Comparison of ENCODE assay signal across 31 cellular contexts in the genomic region with DNA sequence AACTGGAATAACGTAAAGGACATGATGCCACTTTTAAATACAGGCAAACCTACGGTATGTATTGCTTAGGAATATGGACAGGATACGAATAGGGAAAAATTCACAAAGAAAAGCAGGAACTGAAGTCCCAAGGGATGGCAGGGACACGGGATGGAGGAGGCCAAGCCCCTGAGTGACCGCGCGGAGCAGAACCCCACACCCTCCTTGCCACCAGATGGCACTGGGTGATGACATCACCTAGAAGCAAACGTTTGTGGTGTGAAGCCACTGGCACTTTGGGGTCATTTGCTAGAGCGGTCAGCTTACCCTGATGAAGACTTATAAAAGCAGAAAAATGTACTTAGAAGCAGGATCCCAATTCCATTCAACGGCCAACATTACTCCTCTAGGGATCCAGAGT. TPM values are rescaled to one million over a fixed set of nuclear protein-coding genes. Genes with fewer than 3 reads are reported as not detected.
DNase-seq lines count a peak whose midpoint lies in the region; ATAC-seq, FAIRE-seq and TF ChIP-seq lines count a peak whose summit lies in the region.
"Had no signal": no experiment of that assay in that cellular context is flagged by ENCODE, and none has a peak within 500 bp of the region (broad histone marks: within the 10 kb centered on the region; RNA-seq: fewer than 3 reads in every experiment).

No MANE protein-coding gene starts in this region.

- H3K4me2 ChIP-seq in HepG2 (ENCODE audit: low read depth, low read length) (no peak overlapping the region), mesendoderm (ENCODE audit: low read length) (no peak overlapping the region)

- H3K9me3 ChIP-seq in HepG2 (ENCODE audit: low read length), result no peaks in the 10 kb centered on the region
- no peaks in the 10 kb centered on the region for H3K9me3 ChIP-seq in right lobe of liver
- H3K9me3 ChIP-seq in suprapubic skin, result no peaks in the 10 kb centered on the region
- H3K9me3 ChIP-seq in sigmoid colon, result no peaks in the 10 kb centered on the region
- H3K9me3 ChIP-seq: gastroesophageal sphincter, left ventricle myocardium inferior, MG63, Peyer's patch, psoas muscle had no signal

- in situ Hi-C loops in HepG2 (cut with HindIII; ENCODE audit: extremely low pct_ligation_motif_present, low pct_unique_long_range_greater_than_20kb), result no loop called here

- no peak overlapping the region for H2BK120ac ChIP-seq in mesendoderm (ENCODE audit: low read depth, low read length)

- no peaks in the 10 kb centered on the region for H4K20me1 ChIP-seq in HepG2 (ENCODE audit: insufficient read depth, low read length)

- POLR2A ChIA-PET in HepG2 (lab: Yijun Ruan, JAX), result no interaction called here

- BruUV-seq in HepG2 (replicated peaks; lab: Mats Ljungman, UMichigan), result no TSS peak

- intact Hi-C loops in HepG2 (cut with micrococcal nuclease; ENCODE audit: unreplicated experiment), result no loop called here
- intact Hi-C loops in right lobe of liver (cut with DNase I), result no loop called here
- intact Hi-C loops in sigmoid colon (cut with DNase I), result no loop called here

- peaks cover 1% of the 10 kb centered on the region for H3K79me1 ChIP-seq in mesendoderm (ENCODE audit: low read length)

- H3K4ac ChIP-seq in mesendoderm (ENCODE audit: low read depth, low read length), result no peak overlapping the region

- FAIRE-seq in HepG2 (lab: Jason Lieb, UNC), result no peak
- FAIRE-seq: keratinocyte had no signal

- CTCF ChIA-PET in HepG2 (lab: Yijun Ruan, JAX; ENCODE audit: low intra/inter-chr PET ratio, low total read pairs), result no interaction called here

- H3K79me2 ChIP-seq in HepG2 (ENCODE audit: insufficient read depth, low read length), result no peaks in the 10 kb centered on the region
- no peaks in the 10 kb centered on the region for H3K79me2 ChIP-seq in mesendoderm (ENCODE audit: control insufficient read depth, insufficient read depth, low read length)

- H3K4me1 ChIP-seq in HepG2 (ENCODE audit: insufficient read depth, low read length) (no peaks in the 10 kb centered on the region), right lobe of liver (no peaks in the 10 kb centered on the region), mesendoderm (ENCODE audit: control insufficient read depth, low read depth, low read length) (no peaks in the 10 kb centered on the region), suprapubic skin (no peaks in the 10 kb centered on the region), sigmoid colon (no peaks in the 10 kb centered on the region)
- H3K4me1 ChIP-seq: gastroesophageal sphincter, left ventricle myocardium inferior, Peyer's patch, psoas muscle had no signal

- H3K9ac ChIP-seq in HepG2 (ENCODE audit: insufficient read depth, low read depth, low read length) (no peak overlapping the region), mesendoderm (ENCODE audit: low read length) (no peak overlapping the region)

- no peak for TF ChIP-seq POLR2A in HepG2 (IDR thresholded peaks at IDR 0.05; ENCODE audit: insufficient read depth in 1 of 2, low read depth in 2 of 2, low read length in 2 of 2)
- TF ChIP-seq POLR2A in right lobe of liver (IDR thresholded peaks at IDR 0.05), result no peak
- no peak for TF ChIP-seq POLR2A in suprapubic skin (IDR thresholded peaks at IDR 0.05)
- TF ChIP-seq POLR2A in sigmoid colon (IDR thresholded peaks at IDR 0.05), result no peak

- H3K27ac Mint-ChIP-seq in central memory CD8-positive, alpha-beta T cell (ENCODE audit: low read depth), result peak overlapping the region; percentile 70
- H3K27ac Mint-ChIP-seq: activated T-helper 2 cell treated with anti-CD3 and anti-CD28 coated beads, Interferon-gamma antibody, Interleukin-2, Interleukin-4, amounts not matched to agents 10 μg/mL and 5 μg/mL and 100 μg/mL, durations not matched to agents 14 hours and 24 hours and 36 hours; stimulated activated memory B cell treated with anti-CD40 and anti-IgM and Interleukin-4, amounts not matched to agents 10 μg/mL and 1 μg/mL and 100 μg/mL, for 72 hours; type B pancreatic cell had no signal

- H3K27ac ChIP-seq in HepG2 (ENCODE audit: extremely low read length, insufficient read depth, low read length), result no peak overlapping the region
- no peak overlapping the region for H3K27ac ChIP-seq in right lobe of liver
- H3K27ac ChIP-seq in mesendoderm (ENCODE audit: low read depth, low read length), result no peak overlapping the region
- no peak overlapping the region for H3K27ac ChIP-seq in suprapubic skin
- H3K27ac ChIP-seq in sigmoid colon, result no peak overlapping the region
- H3K27ac ChIP-seq: brain microvascular endothelial cell, C4-2B, gastroesophageal sphincter, left ventricle myocardium inferior, Peyer's patch, psoas muscle had no signal

- H4K8ac ChIP-seq in mesendoderm (ENCODE audit: low read depth, low read length), result no peak overlapping the region

- no peak overlapping the region for H2BK5ac ChIP-seq in mesendoderm (ENCODE audit: low read length)

- H3K36me3 ChIP-seq in HepG2 (replicated peaks in 1 of 2; ENCODE audit: control insufficient read depth in 1 of 2, insufficient read depth in 2 of 2, low read length in 2 of 2) (peaks cover 39 to 67% of the 10 kb centered on the region in 2 experiments), right lobe of liver (peaks cover 0 to 47% (median 22%) of the 10 kb centered on the region in 4 donors), mesendoderm (ENCODE audit: control insufficient read depth, insufficient read depth, low read length) (peaks cover 16% of the 10 kb centered on the region), suprapubic skin (peaks cover 98% of the 10 kb centered on the region), sigmoid colon (peaks cover 0 to 95% (median 61%) of the 10 kb centered on the region in 4 donors)

- H3K4me3 ChIP-seq in HepG2 (replicated peaks in 1 of 3; ENCODE audit: insufficient read depth in 1 of 3, low read depth in 2 of 3, low read length in 3 of 3) (no peak overlapping the region), right lobe of liver (no peak overlapping the region), mesendoderm (ENCODE audit: low read length) (no peak overlapping the region), suprapubic skin (no peak overlapping the region), sigmoid colon (no peak overlapping the region)
- H3K4me3 ChIP-seq: gastroesophageal sphincter, left ventricle myocardium inferior, MG63, Peyer's patch, psoas muscle had no signal

- TF ChIP-seq CTCF in HepG2 (CRISPR knock-in tag; IDR thresholded peaks at IDR 0.05) (peak; percentile 26; the same call in 1 of the 2 replicates), right lobe of liver (IDR thresholded peaks at IDR 0.05) (no peak), suprapubic skin (IDR thresholded peaks at IDR 0.05) (no peak), sigmoid colon (IDR thresholded peaks at IDR 0.05) (no peak)

- no peaks in the 10 kb centered on the region for H3K9me3 Mint-ChIP-seq in central memory CD8-positive, alpha-beta T cell
- H3K9me3 Mint-ChIP-seq: activated T-helper 2 cell treated with anti-CD3 and anti-CD28 coated beads, Interferon-gamma antibody, Interleukin-2, Interleukin-4, amounts not matched to agents 10 μg/mL and 5 μg/mL and 100 μg/mL, durations not matched to agents 14 hours and 24 hours and 36 hours; stimulated activated memory B cell treated with anti-CD40 and anti-IgM and Interleukin-4, amounts not matched to agents 10 μg/mL and 1 μg/mL and 100 μg/mL, for 72 hours; type B pancreatic cell had no signal

- ATAC-seq in HepG2 (peak; percentile 51), right lobe of liver (no peak)
- ATAC-seq in central memory CD8-positive, alpha-beta T cell (replicated peaks; ENCODE audit: extremely low read depth, poor library complexity, severe bottlenecking), result no peak
- ATAC-seq: gastroesophageal sphincter; stimulated activated memory B cell treated with anti-CD40 and anti-IgM and Interleukin-4, amounts not matched to agents 10 μg/mL and 1 μg/mL and 100 μg/mL, for 72 hours had no signal

- no peak overlapping the region for H3K23ac ChIP-seq in mesendoderm (ENCODE audit: low read length)

- H3K27me3 Mint-ChIP-seq in central memory CD8-positive, alpha-beta T cell, result no peaks in the 10 kb centered on the region
- H3K27me3 Mint-ChIP-seq: stimulated activated memory B cell treated with anti-CD40 and anti-IgM and Interleukin-4, amounts not matched to agents 10 μg/mL and 1 μg/mL and 100 μg/mL, for 72 hours; type B pancreatic cell had no signal

- TF ChIP-seq RAD21 in HepG2 (CRISPR knock-in tag; IDR thresholded peaks at IDR 0.05), result no peak

- H3K18ac ChIP-seq in mesendoderm (ENCODE audit: low read length), result no peak overlapping the region

- no peak overlapping the region for H2AFZ ChIP-seq in HepG2 (ENCODE audit: low read length)

- no peak overlapping the region for H2AK5ac ChIP-seq in mesendoderm (ENCODE audit: low read length)

- H3K36me3 Mint-ChIP-seq in central memory CD8-positive, alpha-beta T cell (ENCODE audit: insufficient read depth), result peaks cover 47% of the 10 kb centered on the region

- no peak for TF ChIP-seq EP300 in HepG2 (IDR thresholded peaks at IDR 0.05; ENCODE audit: low read depth in 2 of 2, low read length in 2 of 2)
- TF ChIP-seq EP300 in HepG2 (CRISPR knock-in tag; IDR thresholded peaks at IDR 0.05; ENCODE audit: borderline replicate concordance), result no peak
- no peak for TF ChIP-seq EP300 in suprapubic skin (IDR thresholded peaks at IDR 0.05)
- no peak for TF ChIP-seq EP300 in sigmoid colon (IDR thresholded peaks at IDR 0.05)

- no peak overlapping the region for H2BK15ac ChIP-seq in mesendoderm (replicated peaks; ENCODE audit: low read depth)

- no peak overlapping the region for H3K4me3 Mint-ChIP-seq in central memory CD8-positive, alpha-beta T cell
- H3K4me3 Mint-ChIP-seq: stimulated activated memory B cell treated with anti-CD40 and anti-IgM and Interleukin-4, amounts not matched to agents 10 μg/mL and 1 μg/mL and 100 μg/mL, for 72 hours; type B pancreatic cell had no signal

- H4K5ac ChIP-seq in mesendoderm (ENCODE audit: low read length), result no peak overlapping the region

- DNase-seq in HepG2 (ENCODE audit: low spot score), result no peak
- DNase-seq in right lobe of liver, result no peak
- DNase-seq in central memory CD8-positive, alpha-beta T cell (ENCODE audit: low spot score in 2 of 2), result no peak
- DNase-seq in mesendoderm, result peak; percentile 12
- DNase-seq in suprapubic skin (ENCODE audit: low spot score in 2 of 2), result no peak
- DNase-seq in SHP77 treated with DMSO at 0.1 percent for 48 hours (lab: John Stamatoyannopoulos, UW), result no peak
- no peak for DNase-seq in sigmoid colon
- no peak for DNase-seq in retina
- DNase-seq: 8988T; activated CD4-positive, alpha-beta T cell treated with anti-CD3 and anti-CD28 coated beads for 4 hours; activated naive CD4-positive, alpha-beta T cell treated with anti-CD3 and anti-CD28 coated beads, Interleukin-2, amount 50 U/mL, for 16 hours; activated T-cell treated with anti-CD3 and anti-CD28 coated beads for 4 hours; brain microvascular endothelial cell; DMS79 treated with DMSO at 0.1 percent for 48 hours; GF-D8; KG1; left ventricle myocardium inferior; MG63; NCI-H1417; NCI-H2081; NCI-H2227 treated with DMSO at 0.1 percent for 48 hours; NCI-H526 treated with DMSO at 0.1 percent for 48 hours; Peyer's patch; SHP77 had no signal

- H3K27me3 ChIP-seq in HepG2 (ENCODE audit: control insufficient read depth in 1 of 2, insufficient read depth in 2 of 2, low read length in 2 of 2), result no peaks in the 10 kb centered on the region; a peak in 1 of 5 replicates
- no peaks in the 10 kb centered on the region for H3K27me3 ChIP-seq in right lobe of liver
- H3K27me3 ChIP-seq in mesendoderm (ENCODE audit: insufficient read depth, low read length, poor library complexity), result no peaks in the 10 kb centered on the region
- no peaks in the 10 kb centered on the region for H3K27me3 ChIP-seq in suprapubic skin
- no peaks in the 10 kb centered on the region for H3K27me3 ChIP-seq in sigmoid colon
- H3K27me3 ChIP-seq: brain microvascular endothelial cell, gastroesophageal sphincter, MG63, Peyer's patch had no signal

- WGBS in HepG2 (ENCODE audit: low lambda C conversion rate), result 89% methylated on average over 10 of the region's 10 CpGs
- 78% methylated on average over 5 of the region's 10 CpGs for WGBS in right lobe of liver (ENCODE audit: insufficient coverage, low coverage, low lambda C conversion rate, missing lambda C conversion rate)
- WGBS in mesendoderm (ENCODE audit: extremely low coverage, insufficient coverage, low lambda C conversion rate), result no CpG with 5 or more reads among the region's 10 CpGs
- 82% methylated on average over 10 of the region's 10 CpGs for WGBS in suprapubic skin
- 85 to 89% methylated on average over 10 of the region's 10 CpGs for WGBS in sigmoid colon, 2 donors

- H3K56ac ChIP-seq in mesendoderm (ENCODE audit: low read length), result no peak overlapping the region

- no peaks in the 10 kb centered on the region for H3K4me1 Mint-ChIP-seq in central memory CD8-positive, alpha-beta T cell

RNA-seq across cellular contexts. Expression of a gene that starts 9.4 kb away (rescaled TPM):
- total RNA-seq in HepG2 (2016; rRNA removed; fragmentation: Illumina TruSeq; extraction: Trizol) (19.4 and 20.9 TPM in 2 replicates), right lobe of liver (1 to 10 TPM; 5.2 to 8.7 (median 7.1) TPM), suprapubic skin (10 to 100 TPM; 11.9 to 23.4 (median 20.2) TPM), sigmoid colon (10 to 100 TPM in 1 of 4 donors, 1 to 10 TPM in 3; 5.0 to 10.3 (median 7.6) TPM)
- total RNA-seq in HepG2 (2016; cell fraction: cytosol; rRNA removed; fragmentation: Illumina TruSeq; extraction: Trizol; ENCODE audit: low read depth), result 3.8 and 4.4 TPM in 2 replicates
- total RNA-seq in HepG2 (2016; cell fraction: insoluble cytoplasmic fraction; rRNA removed; fragmentation: Illumina TruSeq; extraction: Trizol), result 14.2 and 21.8 TPM in 2 replicates
- total RNA-seq in HepG2 (2016; cell fraction: membrane; rRNA removed; fragmentation: Illumina TruSeq; extraction: Trizol), result 8.0 TPM in 2 replicates
- 18.7 and 19.6 TPM in 2 replicates for total RNA-seq in HepG2 (2016; cell fraction: nucleus; rRNA removed; fragmentation: Illumina TruSeq; extraction: Trizol)
- polyA plus RNA-seq in HepG2 (2011; rRNA removed) (6.0 and 7.6 TPM in 2 replicates), sigmoid colon (10 to 100 TPM in 1 of 3 donors, 1 to 10 TPM in 2; 3.9 to 18.3 (median 4.8) TPM)
- polyA plus RNA-seq in HepG2 (2011; cell fraction: cytosol; rRNA removed), result 3.9 and 5.3 TPM in 2 replicates
- 26.9 and 32.7 TPM in 2 replicates for polyA plus RNA-seq in HepG2 (2011; cell fraction: nucleus; rRNA removed)
- 7.8 and 12.7 TPM in 2 replicates for polyA plus RNA-seq in HepG2 (2012)
- 1.3 TPM in 2 replicates for polyA plus RNA-seq in HepG2 (2016; cell fraction: cytosol; fragmentation: Illumina TruSeq; extraction: Trizol; ENCODE audit: low read depth)
- 13.2 and 17.5 TPM in 2 replicates for polyA plus RNA-seq in HepG2 (2016; cell fraction: insoluble cytoplasmic fraction; fragmentation: Illumina TruSeq; extraction: Trizol; ENCODE audit: low read depth)
- 2.9 and 3.7 TPM in 2 replicates for polyA plus RNA-seq in HepG2 (2016; cell fraction: membrane; fragmentation: Illumina TruSeq; extraction: Trizol; ENCODE audit: low read depth)
- polyA plus RNA-seq in HepG2 (2016; cell fraction: nucleus; fragmentation: Illumina TruSeq; extraction: Trizol; ENCODE audit: insufficient read depth, low read depth), result 36.0 and 38.0 TPM in 2 replicates
- 23.1 and 33.6 TPM in 2 replicates for polyA minus RNA-seq in HepG2 (2011; rRNA and poly(A)+ RNA removed; ENCODE audit: low replicate concordance)
- polyA minus RNA-seq in HepG2 (2011; cell fraction: cytosol; rRNA and poly(A)+ RNA removed), result 9.8 and 11.1 TPM in 2 replicates
- 11.6 and 13.4 TPM in 2 replicates for polyA minus RNA-seq in HepG2 (2011; cell fraction: nucleus; rRNA and poly(A)+ RNA removed)
- polyA plus RNA-seq in mesendoderm (2013, experiment 1 of 2), result 26.3 TPM
- 26.5 TPM for polyA plus RNA-seq in mesendoderm (2013, experiment 2 of 2)

RNA-seq across cellular contexts. Expression of a gene that starts 13.9 kb away (rescaled TPM):
- total RNA-seq in HepG2 (2016; rRNA removed; fragmentation: Illumina TruSeq; extraction: Trizol), result 17.6 and 21.1 TPM in 2 replicates
- 5.0 and 5.2 TPM in 2 replicates for total RNA-seq in HepG2 (2016; cell fraction: cytosol; rRNA removed; fragmentation: Illumina TruSeq; extraction: Trizol; ENCODE audit: low read depth)
- total RNA-seq in HepG2 (2016; cell fraction: insoluble cytoplasmic fraction; rRNA removed; fragmentation: Illumina TruSeq; extraction: Trizol), result 16.5 and 21.3 TPM in 2 replicates
- total RNA-seq in HepG2 (2016; cell fraction: membrane; rRNA removed; fragmentation: Illumina TruSeq; extraction: Trizol), result 14.9 and 15.7 TPM in 2 replicates
- 15.9 and 20.4 TPM in 2 replicates for total RNA-seq in HepG2 (2016; cell fraction: nucleus; rRNA removed; fragmentation: Illumina TruSeq; extraction: Trizol)
- polyA plus RNA-seq in HepG2 (2011; rRNA removed), result 6.4 and 7.5 TPM in 2 replicates
- polyA plus RNA-seq in HepG2 (2011; cell fraction: cytosol; rRNA removed), result 6.3 and 6.6 TPM in 2 replicates
- polyA plus RNA-seq in HepG2 (2011; cell fraction: nucleus; rRNA removed), result 2.9 and 3.0 TPM in 2 replicates
- 6.1 and 7.2 TPM in 2 replicates for polyA plus RNA-seq in HepG2 (2012)
- 4.9 and 5.3 TPM in 2 replicates for polyA plus RNA-seq in HepG2 (2016; cell fraction: cytosol; fragmentation: Illumina TruSeq; extraction: Trizol; ENCODE audit: low read depth)
- polyA plus RNA-seq in HepG2 (2016; cell fraction: insoluble cytoplasmic fraction; fragmentation: Illumina TruSeq; extraction: Trizol; ENCODE audit: low read depth), result 13.2 and 14.3 TPM in 2 replicates
- polyA plus RNA-seq in HepG2 (2016; cell fraction: membrane; fragmentation: Illumina TruSeq; extraction: Trizol; ENCODE audit: low read depth), result 9.2 TPM in 2 replicates
- polyA plus RNA-seq in HepG2 (2016; cell fraction: nucleus; fragmentation: Illumina TruSeq; extraction: Trizol; ENCODE audit: insufficient read depth, low read depth), result 20.9 and 21.2 TPM in 2 replicates
- polyA minus RNA-seq in HepG2 (2011; rRNA and poly(A)+ RNA removed; ENCODE audit: low replicate concordance), result 14.9 and 34.8 TPM in 2 replicates
- 10.7 and 11.1 TPM in 2 replicates for polyA minus RNA-seq in HepG2 (2011; cell fraction: cytosol; rRNA and poly(A)+ RNA removed)
- polyA minus RNA-seq in HepG2 (2011; cell fraction: nucleus; rRNA and poly(A)+ RNA removed), result 5.8 and 6.5 TPM in 2 replicates
- total RNA-seq in right lobe of liver, result 10 to 100 TPM in 2 of 6 experiments, 1 to 10 TPM in 4; 4.7 to 11.4 (median 6.7) TPM
- 6.5 TPM for polyA plus RNA-seq in mesendoderm (2013, experiment 1 of 2)
- 6.6 TPM for polyA plus RNA-seq in mesendoderm (2013, experiment 2 of 2)
- total RNA-seq in suprapubic skin, result 10 to 100 TPM in 3 of 4 donors, 1 to 10 TPM in 1; 9.1 to 25.0 (median 17.7) TPM
- 1 to 10 TPM; 1.3 to 2.9 (median 1.8) TPM for total RNA-seq in sigmoid colon
- 10 to 100 TPM in 1 of 3 donors, 1 to 10 TPM in 2; 4.2 to 22.1 (median 7.9) TPM for polyA plus RNA-seq in sigmoid colon
